ENCODE assay signal across 20 cellular contexts in genomic region chr4:188015025-188015778, GRCh38. TPM values are rescaled to one million over a fixed set of nuclear protein-coding genes. Genes with fewer than 3 reads are reported as not detected.
A peak's percentile ranks its signal among the peaks of the same experiment; 100 is the strongest.
DNase-seq lines count a peak whose midpoint lies in the region; ATAC-seq and TF ChIP-seq lines count a peak whose summit lies in the region.
"Had no signal": no experiment of that assay in that cellular context is flagged by ENCODE, and none has a peak within 500 bp of the region (broad histone marks: within the 10 kb centered on the region; RNA-seq: fewer than 3 reads in every experiment).

No MANE protein-coding gene starts in this region.

- DNase-seq in A172 (ENCODE audit: low spot score) (peak; percentile 75), epithelial cell of prostate (ENCODE audit: low read depth, low spot score) (no peak), mesendoderm (peak; percentile 83), superior temporal gyrus (ENCODE audit: extremely low spot score) (no peak), C1 segment of cervical spinal cord (lab: John Stamatoyannopoulos, UW) (no peak), AG08396 (ENCODE audit: low spot score) (no peak)
- no peak for DNase-seq in effector memory CD8-positive, alpha-beta T cell
- DNase-seq: activated CD4-positive, alpha-beta T cell treated with anti-CD3 and anti-CD28 coated beads for 36 hours; activated CD8-positive, alpha-beta memory T cell treated with anti-CD3 and anti-CD28 coated beads, Interleukin-2, amount 50 U/mL, for 4 hours; activated naive CD4-positive, alpha-beta T cell; CD4-positive, CD25-positive, alpha-beta regulatory T cell; DND-41; kidney glomerular epithelial cell; NCI-H187 treated with DMSO at 0.1 percent for 48 hours; pancreas; small intestine; T1000 had no signal

- H3K4me3 ChIP-seq in mesendoderm (ENCODE audit: low read length), result no peak overlapping the region
- H3K4me3 ChIP-seq: pancreas had no signal

- H3K9me3 Mint-ChIP-seq in effector memory CD8-positive, alpha-beta T cell, result peaks cover 6 to 15% of the 10 kb centered on the region in 2 donors

- no peak for TF ChIP-seq EP300 in Ishikawa (IDR thresholded peaks at IDR 0.05; ENCODE audit: borderline replicate concordance)

- no peak overlapping the region for H3K23ac ChIP-seq in mesendoderm (ENCODE audit: low read length)

- no peak overlapping the region for H2AK5ac ChIP-seq in mesendoderm (ENCODE audit: low read length)

- no peaks in the 10 kb centered on the region for H3K36me3 Mint-ChIP-seq in effector memory CD8-positive, alpha-beta T cell (ENCODE audit: insufficient read depth)
- H3K36me3 Mint-ChIP-seq: CD4-positive, CD25-positive, alpha-beta regulatory T cell had no signal

- H3K27ac ChIP-seq in epithelial cell of prostate, result peak overlapping the region; percentile 61
- no peak overlapping the region for H3K27ac ChIP-seq in mesendoderm (ENCODE audit: low read depth, low read length)
- H3K27ac ChIP-seq: pancreas had no signal

- no CpG with 5 or more reads among the region's 11 CpGs for WGBS in mesendoderm (ENCODE audit: extremely low coverage, insufficient coverage, low lambda C conversion rate)

- no peak for ATAC-seq in effector memory CD8-positive, alpha-beta T cell (replicated peaks)
- ATAC-seq: activated CD4-positive, alpha-beta T cell treated with anti-CD3 and anti-CD28 coated beads for 36 hours; pancreas had no signal

- no peak overlapping the region for H3K9ac ChIP-seq in mesendoderm (ENCODE audit: low read length)

- no peak overlapping the region for H2BK15ac ChIP-seq in mesendoderm (replicated peaks; ENCODE audit: low read depth)

- H3K4me3 Mint-ChIP-seq in effector memory CD8-positive, alpha-beta T cell, result no peak overlapping the region
- H3K4me3 Mint-ChIP-seq: activated CD4-positive, alpha-beta T cell treated with anti-CD3 and anti-CD28 coated beads for 36 hours; CD4-positive, CD25-positive, alpha-beta regulatory T cell had no signal

- no peak overlapping the region for H3K56ac ChIP-seq in mesendoderm (ENCODE audit: low read length)

- H3K4me1 ChIP-seq in mesendoderm (ENCODE audit: control insufficient read depth, low read depth, low read length), result peaks cover 2% of the 10 kb centered on the region
- H3K4me1 ChIP-seq: pancreas had no signal

- no peaks in the 10 kb centered on the region for H3K4me1 Mint-ChIP-seq in effector memory CD8-positive, alpha-beta T cell (ENCODE audit: low read depth in 2 of 2)
- H3K4me1 Mint-ChIP-seq: activated CD4-positive, alpha-beta T cell treated with anti-CD3 and anti-CD28 coated beads for 36 hours; CD4-positive, CD25-positive, alpha-beta regulatory T cell had no signal

- no peaks in the 10 kb centered on the region for H3K79me1 ChIP-seq in mesendoderm (ENCODE audit: low read length)

- no peaks in the 10 kb centered on the region for H3K27me3 Mint-ChIP-seq in effector memory CD8-positive, alpha-beta T cell
- H3K27me3 Mint-ChIP-seq: activated CD4-positive, alpha-beta T cell treated with anti-CD3 and anti-CD28 coated beads for 36 hours; CD4-positive, CD25-positive, alpha-beta regulatory T cell had no signal

- H3K27me3 ChIP-seq in mesendoderm (ENCODE audit: insufficient read depth, low read length, poor library complexity), result no peaks in the 10 kb centered on the region
- H3K27me3 ChIP-seq: pancreas had no signal

- no peak overlapping the region for H4K5ac ChIP-seq in mesendoderm (ENCODE audit: low read length)

- no peak overlapping the region for H2BK120ac ChIP-seq in mesendoderm (ENCODE audit: low read depth, low read length)

- H2BK5ac ChIP-seq in mesendoderm (ENCODE audit: low read length), result no peak overlapping the region

- no peak overlapping the region for H3K18ac ChIP-seq in mesendoderm (ENCODE audit: low read length)

- no peaks in the 10 kb centered on the region for H3K79me2 ChIP-seq in mesendoderm (ENCODE audit: control insufficient read depth, insufficient read depth, low read length)

- no peak for TF ChIP-seq RAD21 in Ishikawa (IDR thresholded peaks at IDR 0.05; ENCODE audit: low read depth)

- H3K4ac ChIP-seq in mesendoderm (ENCODE audit: low read depth, low read length), result no peak overlapping the region

- H3K36me3 ChIP-seq in mesendoderm (ENCODE audit: control insufficient read depth, insufficient read depth, low read length), result no peaks in the 10 kb centered on the region
- H3K36me3 ChIP-seq: pancreas had no signal

- H3K4me2 ChIP-seq in mesendoderm (ENCODE audit: low read length), result no peak overlapping the region

- no peak overlapping the region for H4K8ac ChIP-seq in mesendoderm (ENCODE audit: low read depth, low read length)

- H3K27ac Mint-ChIP-seq in effector memory CD8-positive, alpha-beta T cell, result no peak overlapping the region
- H3K27ac Mint-ChIP-seq: activated CD4-positive, alpha-beta T cell treated with anti-CD3 and anti-CD28 coated beads for 36 hours; CD4-positive, CD25-positive, alpha-beta regulatory T cell had no signal

TF ChIP-seq in Ishikawa, 13 proteins besides CTCF, POLR2A, EP300 and RAD21:
- TF ChIP-seq TCF12 (IDR thresholded peaks at IDR 0.05; ENCODE audit: low read depth), result no peak
- TF ChIP-seq TEAD4 (IDR thresholded peaks at IDR 0.05), result peak; percentile 79
- TF ChIP-seq EGR1 (IDR thresholded peaks at IDR 0.05), result no peak
- no peak for TF ChIP-seq FOXM1 (IDR thresholded peaks at IDR 0.05; ENCODE audit: borderline replicate concordance, low read depth)
- TF ChIP-seq NFIC (IDR thresholded peaks at IDR 0.05), result no peak
- TF ChIP-seq TAF1 (IDR thresholded peaks at IDR 0.05; ENCODE audit: low read depth), result no peak
- TF ChIP-seq CEBPB (IDR thresholded peaks at IDR 0.05), result 0 out of 2 replicates have a peak, but pooled peaks have one; percentile 20
- no peak for TF ChIP-seq USF1 (IDR thresholded peaks at IDR 0.05)
- no peak for TF ChIP-seq YY1 (IDR thresholded peaks at IDR 0.05; ENCODE audit: low read depth)
- no peak for TF ChIP-seq CREB1 (IDR thresholded peaks at IDR 0.05; ENCODE audit: low read depth)

RNA-seq across cellular contexts. Expression of gene ZFP42, which starts 19.6 kb away (rescaled TPM):
- total RNA-seq in A172 (2014; rRNA removed; shearing (Covaris generic)), result 0.03 TPM in 1 of 2 replicates, not detected in the other
- 134 TPM for polyA plus RNA-seq in mesendoderm (2013, experiment 1 of 2)
- polyA plus RNA-seq in mesendoderm (2013, experiment 2 of 2), result 141 TPM
- total RNA-seq: activated CD4-positive, alpha-beta T cell treated with anti-CD3 and anti-CD28 coated beads for 36 hours; CD4-positive, CD25-positive, alpha-beta regulatory T cell; HT-29; SK-MEL-5 had no signal
- polyA plus RNA-seq: CD4-positive, CD25-positive, alpha-beta regulatory T cell; small intestine had no signal

Comparison
In these comparisons a context has a peak if more than half of its experiments do, and no peak if none do; other contexts are left out.
1. DNase-seq: peak in A172 (single experiment) and mesendoderm (single experiment); none in epithelial cell of prostate (single experiment), superior temporal gyrus (single experiment), C1 segment of cervical spinal cord (0 of 14), AG08396 (single experiment) and effector memory CD8-positive, alpha-beta T cell (0 of 3).